24 cellular contexts compared by ENCODE assay signal in the genomic region with DNA sequence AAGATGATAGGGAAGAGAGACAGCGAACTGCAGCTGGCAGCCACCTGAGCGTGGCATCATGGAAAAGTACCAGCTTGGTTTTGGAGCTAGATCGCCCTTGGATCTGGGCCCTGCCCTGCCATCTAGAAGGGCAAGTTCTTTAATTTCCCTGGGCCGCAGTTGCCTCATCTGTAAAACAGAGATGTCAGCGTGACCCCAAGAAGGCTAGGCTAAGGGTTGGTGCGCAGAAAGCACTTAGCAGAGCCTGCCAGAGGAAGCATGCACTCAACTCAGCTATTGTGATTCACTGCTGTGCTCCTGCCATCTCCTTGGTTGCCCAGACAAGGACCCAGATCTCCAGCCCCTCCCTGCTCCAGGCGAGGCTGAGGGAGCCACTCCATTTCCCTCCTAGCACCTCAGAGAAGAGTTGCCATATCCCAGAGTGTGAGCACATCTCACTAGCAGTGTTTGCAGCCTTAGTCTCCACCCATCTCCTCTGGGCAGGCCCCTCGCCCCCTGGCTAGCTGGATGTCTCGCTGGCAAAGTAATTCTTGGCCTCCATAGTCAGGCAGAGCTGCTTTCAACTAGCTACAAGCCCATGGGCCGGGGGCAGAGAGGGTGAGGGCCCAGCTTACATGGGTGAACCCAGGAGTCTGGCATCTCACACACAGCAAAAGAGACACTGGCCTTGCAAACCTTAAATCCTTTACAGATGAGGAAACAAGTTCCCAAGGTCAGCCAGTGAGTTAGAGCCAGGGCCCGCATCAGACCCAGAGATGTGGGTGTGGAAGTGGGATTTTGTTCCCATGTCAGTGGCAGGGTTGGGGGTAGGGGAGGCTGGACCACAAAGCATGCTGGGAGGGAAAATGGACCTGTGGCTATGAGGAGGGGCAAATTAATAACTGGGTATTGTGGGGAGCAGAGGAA.
DNase-seq lines count a peak whose midpoint lies in the region; ATAC-seq and TF ChIP-seq lines count a peak whose summit lies in the region.
"Had no signal": no experiment of that assay in that cellular context is flagged by ENCODE, and none has a peak within 500 bp of the region (broad histone marks: within the 10 kb centered on the region; RNA-seq: fewer than 3 reads in every experiment).

No MANE protein-coding gene starts in this region.

- no peak overlapping the region for H3K4me3 ChIP-seq in upper lobe of right lung
- H3K4me3 ChIP-seq: left lung, prostate gland, spleen had no signal

- peaks cover 26% of the 10 kb centered on the region for H3K27me3 Mint-ChIP-seq in brain

- DNase-seq in activated T-cell treated with anti-CD3 and anti-CD28 coated beads, Interleukin-2, amount 50 U/mL, for 48 hours, result peak; percentile 7 to 13
- DNase-seq in activated T-cell treated with anti-CD3 and anti-CD28 coated beads, Interleukin-2, amount 50 U/mL, for 1 hour, result no peak
- DNase-seq in left lobe of liver (ENCODE audit: low spot score) (peak; percentile 81), upper lobe of right lung (peak; percentile 42), NCI-H526 treated with DMSO at 0.1 percent for 48 hours (lab: John Stamatoyannopoulos, UW) (no peak)
- DNase-seq in activated naive CD4-positive, alpha-beta T cell (lab: John Stamatoyannopoulos, UW), result no peak
- DNase-seq: activated CD4-positive, alpha-beta T cell treated with anti-CD3 and anti-CD28 coated beads, Interleukin-2, amount 10 ng/mL, durations not matched to agents 24 days and 14 days; activated naive CD4-positive, alpha-beta T cell treated with Interleukin-2 at 50 U/mL for 16 hours; amniotic stem cell; central memory CD4-positive, alpha-beta T cell; effector CD4-positive, alpha-beta T cell; IMR-90; left lung; midbrain; MM.1S; NCI-H1436 treated with DMSO at 0.1 percent for 48 hours; SHP77; spleen; stimulated activated CD4-positive, alpha-beta T cell treated with anti-CD3 and anti-CD28 coated beads, Interleukin-4, amount 100 ng/mL, for 4 hours had no signal

- intact Hi-C loops in upper lobe of right lung (cut with DNase I), result no loop called here

- H3K4me3 Mint-ChIP-seq in brain, result no peak overlapping the region
- H3K4me3 Mint-ChIP-seq: activated CD4-positive, alpha-beta T cell treated with anti-CD3 and anti-CD28 coated beads, Interleukin-2, amount 10 ng/mL, durations not matched to agents 24 days and 14 days; nephron; T-cell had no signal

- peak overlapping the region in 3 of 5 experiments; percentile 46 to 80 (median 80) for H3K27ac Mint-ChIP-seq in brain
- H3K27ac Mint-ChIP-seq: activated CD4-positive, alpha-beta T cell treated with anti-CD3 and anti-CD28 coated beads, Interleukin-2, amount 10 ng/mL, durations not matched to agents 24 days and 14 days; T-cell had no signal

- TF ChIP-seq CTCF in brain (conservative IDR thresholded peaks at IDR 0.05), result no peak
- TF ChIP-seq CTCF in upper lobe of right lung (IDR thresholded peaks at IDR 0.05), result no peak

- H3K36me3 Mint-ChIP-seq in brain, result no peaks in the 10 kb centered on the region
- H3K36me3 Mint-ChIP-seq: T-cell had no signal

- peaks cover 51% of the 10 kb centered on the region for H3K4me1 Mint-ChIP-seq in brain
- H3K4me1 Mint-ChIP-seq: activated CD4-positive, alpha-beta T cell treated with anti-CD3 and anti-CD28 coated beads, Interleukin-2, amount 10 ng/mL, durations not matched to agents 24 days and 14 days had no signal

- no peaks in the 10 kb centered on the region for H3K36me3 ChIP-seq in upper lobe of right lung
- H3K36me3 ChIP-seq: left lung, prostate gland, spleen had no signal

- no peak for TF ChIP-seq POLR2A in GM18505 (IDR thresholded peaks at IDR 0.05; ENCODE audit: borderline replicate concordance, extremely low read depth, insufficient read depth, insufficient read length)

- no peak overlapping the region for H3K27ac ChIP-seq in upper lobe of right lung
- H3K27ac ChIP-seq: left lung, prostate gland, spleen had no signal

- H3K9me3 Mint-ChIP-seq in brain, result peaks cover 0 to 21% (median 8%) of the 10 kb centered on the region in 5 experiments

- no peaks in the 10 kb centered on the region for H3K9me3 ChIP-seq in upper lobe of right lung
- H3K9me3 ChIP-seq: prostate gland had no signal

- peaks cover 19% of the 10 kb centered on the region for H3K4me1 ChIP-seq in upper lobe of right lung

- H3K27me3 ChIP-seq in upper lobe of right lung, result no peaks in the 10 kb centered on the region

- ATAC-seq in left lobe of liver (peak; percentile 65), upper lobe of right lung (no peak), GM18505 (IDR thresholded peaks at IDR 0.05; ENCODE audit: unreplicated experiment) (no peak)
- ATAC-seq: left lung, T-cell had no signal

Comparison
In these comparisons a context has a peak if more than half of its experiments do, and no peak if none do; other contexts are left out.
1. DNase-seq: peak in activated T-cell treated with anti-CD3 and anti-CD28 coated beads, Interleukin-2, amount 50 U/mL, for 48 hours (2 of 2), left lobe of liver (single experiment) and upper lobe of right lung (single experiment); none in activated T-cell treated with anti-CD3 and anti-CD28 coated beads, Interleukin-2, amount 50 U/mL, for 1 hour (single experiment), NCI-H526 treated with DMSO at 0.1 percent for 48 hours (single experiment) and activated naive CD4-positive, alpha-beta T cell (0 of 4).